In the genomic region with DNA sequence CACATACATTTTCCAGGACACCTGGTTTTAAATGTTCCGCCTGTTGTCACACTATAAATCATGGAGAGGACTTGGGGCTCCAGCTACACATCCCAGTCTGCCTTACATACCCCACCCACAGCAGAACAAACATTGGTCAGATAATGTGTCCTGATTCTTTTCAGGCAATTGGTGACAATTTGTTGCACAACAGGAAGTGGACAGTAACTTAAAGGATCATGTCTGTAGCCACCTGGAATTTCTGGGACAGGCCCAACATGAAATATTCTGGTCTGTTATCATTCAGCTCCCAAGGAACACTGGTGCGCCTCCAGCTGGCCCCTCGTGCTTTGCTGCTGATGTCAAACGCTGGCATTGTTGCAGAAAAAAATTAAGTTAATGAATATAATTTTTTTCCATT, we compare ENCODE assay signal across 22 cellular contexts.
DNase-seq lines count a peak whose midpoint lies in the region; ATAC-seq, FAIRE-seq and TF ChIP-seq lines count a peak whose summit lies in the region.
"Had no signal": no experiment of that assay in that cellular context is flagged by ENCODE, and none has a peak within 500 bp of the region (broad histone marks: within the 10 kb centered on the region; RNA-seq: fewer than 3 reads in every experiment).

No MANE protein-coding gene starts in this region.

- H3K27ac ChIP-seq in small intestine (ENCODE audit: low read depth in 1 of 2, low read length in 1 of 2), result no peak overlapping the region
- H3K27ac ChIP-seq: PC-9 had no signal

- intact Hi-C loops in left ventricle myocardium superior (cut with micrococcal nuclease), result no loop called here

- H3K4me3 ChIP-seq in small intestine (ENCODE audit: low read depth in 1 of 2, low read length in 2 of 2), result no peak overlapping the region
- H3K4me3 ChIP-seq: PC-9 had no signal

- in situ Hi-C loops in KBM-7 (cut with MboI; ENCODE audit: low pct_unique_long_range_greater_than_20kb, low sequenced_read_pairs), result no loop called here

- DNase-seq in NCI-H748 (lab: John Stamatoyannopoulos, UW; ENCODE audit: unreplicated experiment) (peak; percentile 59), NCI-H748 treated with DMSO at 0.1 percent for 48 hours (lab: John Stamatoyannopoulos, UW) (no peak), SK-N-DZ (ENCODE audit: low spot score) (peak; percentile 26), left ventricle myocardium superior (peak; percentile 75), small intestine (peak; percentile 61), GM12892 (ENCODE audit: insufficient read length) (no peak), NAMALWA (ENCODE audit: low spot score) (no peak), KBM-7 (no peak)
- DNase-seq: activated CD8-positive, alpha-beta T cell treated with anti-CD3 and anti-CD28 coated beads, Interleukin-2, amount 10 ng/mL, durations not matched to agents 7 days and 5 days; activated T-cell treated with anti-CD3 and anti-CD28 coated beads, Interleukin-2, amount 50 U/mL, for 48 hours; DMS79 treated with DMSO at 0.1 percent for 48 hours; foreskin melanocyte; Kasumi-1; kidney glomerular epithelial cell; NCI-H1092 treated with DMSO at 0.1 percent for 48 hours; NCI-H526 treated with DMSO at 0.1 percent for 48 hours; SK-N-SH; T-helper 9 cell had no signal

- peaks cover 0 to 2% of the 10 kb centered on the region in 2 donors for H3K4me1 ChIP-seq in small intestine (ENCODE audit: control insufficient read depth in 2 of 2, insufficient read depth in 1 of 2, low read depth in 1 of 2, low read length in 1 of 2)

- H3K36me3 ChIP-seq in small intestine (ENCODE audit: control insufficient read depth in 2 of 2, insufficient read depth in 2 of 2, low read length in 2 of 2), result no peaks in the 10 kb centered on the region

- FAIRE-seq in small intestine (lab: Jason Lieb, UNC) (no peak), GM12892 (lab: Jason Lieb, UNC) (no peak)
- FAIRE-seq: A204.1, GM18507, urothelium cell line had no signal

- no peaks in the 10 kb centered on the region for H3K27me3 ChIP-seq in small intestine (ENCODE audit: control insufficient read depth in 2 of 2, insufficient read depth in 2 of 2, low read length in 2 of 2)

- no peaks in the 10 kb centered on the region for H3K9me3 ChIP-seq in small intestine (ENCODE audit: control insufficient read depth, low read depth)
- H3K9me3 ChIP-seq: SK-N-SH had no signal

- TF ChIP-seq POLR2A in GM12892 (IDR thresholded peaks at IDR 0.05; ENCODE audit: low read depth, low read length), result no peak

- peak; percentile 83 for ATAC-seq in left ventricle myocardium superior
- ATAC-seq: activated CD8-positive, alpha-beta T cell treated with anti-CD3 and anti-CD28 coated beads, Interleukin-2, amount 10 ng/mL, durations not matched to agents 7 days and 5 days had no signal

- WGBS in small intestine, 3 donors, result 29 to 48% (median 48%) methylated on average over 4 of the region's 4 CpGs

Comparison
In these comparisons a context has a peak if more than half of its experiments do, and no peak if none do; other contexts are left out.
1. DNase-seq: peak in NCI-H748 (single experiment), SK-N-DZ (single experiment), left ventricle myocardium superior (single experiment) and small intestine (single experiment); none in NCI-H748 treated with DMSO at 0.1 percent for 48 hours (single experiment), GM12892 (single experiment), NAMALWA (single experiment) and KBM-7 (single experiment).